4 cellular contexts compared by ENCODE assay signal in genomic region chr3:139151530-139151929, GRCh38.
"Had no signal": no experiment of that assay in that cellular context is flagged by ENCODE, and none has a peak within 500 bp of the region (broad histone marks: within the 10 kb centered on the region; RNA-seq: fewer than 3 reads in every experiment).

No MANE protein-coding gene starts in this region.

- H3K4me1 ChIP-seq: HAP-1 had no signal

- ATAC-seq: GM23338, HCT116 had no signal

- H3K27ac ChIP-seq: GM23248 had no signal

- H3K9me3 ChIP-seq: HAP-1 had no signal

- H3K4me3 ChIP-seq: GM23248, GM23338, HAP-1 had no signal

- H3K36me3 ChIP-seq: HAP-1 had no signal
